Comparison of ENCODE assay signal across 11 cellular contexts in genomic region chr18:28735731-28736130, GRCh38.
DNase-seq lines count a peak whose midpoint lies in the region; ATAC-seq and TF ChIP-seq lines count a peak whose summit lies in the region.
"Had no signal": no experiment of that assay in that cellular context is flagged by ENCODE, and none has a peak within 500 bp of the region (broad histone marks: within the 10 kb centered on the region; RNA-seq: fewer than 3 reads in every experiment).

No MANE protein-coding gene starts in this region.

- intact Hi-C loops in Right ventricle myocardium inferior (cut with DNase I), result no loop called here
- intact Hi-C loops in left ventricle myocardium inferior (cut with micrococcal nuclease), result no loop called here
- intact Hi-C loops in left ventricle myocardium superior (cut with micrococcal nuclease), result no loop called here

- H3K9me3 ChIP-seq in left ventricle myocardium inferior (replicated peaks) (no peaks in the 10 kb centered on the region), thoracic aorta (no peaks in the 10 kb centered on the region)

- ATAC-seq in Right ventricle myocardium inferior (peak; percentile 42), left ventricle myocardium superior (peak; percentile 65), thoracic aorta (ENCODE audit: insufficient number of reproducible peaks, low FRiP score, low read depth) (peak; percentile 61), GM21619 (IDR thresholded peaks at IDR 0.05; ENCODE audit: unreplicated experiment) (no peak)

- no peaks in the 10 kb centered on the region for H3K36me3 ChIP-seq in left ventricle myocardium inferior
- H3K36me3 ChIP-seq in thoracic aorta, result no peaks in the 10 kb centered on the region

- TF ChIP-seq CTCF in left ventricle myocardium inferior (IDR thresholded peaks at IDR 0.05; ENCODE audit: borderline replicate concordance) (no peak), astrocyte of the cerebellum (IDR thresholded peaks at IDR 0.05; ENCODE audit: low read depth, low read length, missing control alignments) (no peak), thoracic aorta (IDR thresholded peaks at IDR 0.05) (no peak)

- H3K4me3 ChIP-seq in left ventricle myocardium inferior, result no peak overlapping the region
- H3K4me3 ChIP-seq in astrocyte of the cerebellum (ENCODE audit: low read depth, low read length), result no peak overlapping the region
- H3K4me3 ChIP-seq in thoracic aorta, result peak overlapping the region; percentile 44

- no peak overlapping the region for H3K27ac ChIP-seq in left ventricle myocardium inferior (replicated peaks)
- H3K27ac ChIP-seq in thoracic aorta, result peak overlapping the region; percentile 39 to 41

- no peaks in the 10 kb centered on the region for H3K4me1 ChIP-seq in left ventricle myocardium inferior
- H3K4me1 ChIP-seq in thoracic aorta (ENCODE audit: control insufficient read depth in 1 of 2, low read depth in 2 of 2), result peaks cover 4 to 10% of the 10 kb centered on the region in 2 donors

- H3K27me3 ChIP-seq in left ventricle myocardium inferior (ENCODE audit: low read depth) (no peaks in the 10 kb centered on the region), thoracic aorta (replicated peaks; ENCODE audit: insufficient read depth) (no peaks in the 10 kb centered on the region)

- DNase-seq in Right ventricle myocardium inferior (ENCODE audit: missing footprints), result no peak
- DNase-seq in left ventricle myocardium inferior, result no peak
- peak; percentile 67 for DNase-seq in astrocyte of the cerebellum (ENCODE audit: low read depth)
- DNase-seq in left ventricle myocardium superior, result no peak
- no peak for DNase-seq in thoracic aorta (ENCODE audit: low spot score)
- DNase-seq in Ammon's horn (ENCODE audit: low spot score), result no peak
- DNase-seq in activated CD4-positive, alpha-beta T cell treated with anti-CD3 and anti-CD28 coated beads, Interleukin-2, amount 50 U/mL, for 48 hours, result no peak
- DNase-seq: ACHN; activated T-cell treated with anti-CD3 and anti-CD28 coated beads, Interleukin-2, amount 50 U/mL, for 1 hour; substantia nigra had no signal

- in situ Hi-C loops in astrocyte of the cerebellum (cut with HindIII; ENCODE audit: low sequenced_read_pairs), result no loop called here
